Comparison of ENCODE assay signal across 8 cellular contexts in genomic region chr2:73235315-73236028, GRCh38. TPM values are rescaled to one million over a fixed set of nuclear protein-coding genes. Genes with fewer than 3 reads are reported as not detected.
DNase-seq lines count a peak whose midpoint lies in the region; ATAC-seq and TF ChIP-seq lines count a peak whose summit lies in the region.

No MANE protein-coding gene starts in this region.

- H3K23ac ChIP-seq in mesenchymal stem cell (ENCODE audit: low read length in 2 of 2), result no peak overlapping the region

- H3K4me2 ChIP-seq in mesenchymal stem cell (ENCODE audit: low read length, poor library complexity, severe bottlenecking), result peak overlapping the region; percentile 92

- no peaks in the 10 kb centered on the region for H3K27me3 ChIP-seq in left ventricle myocardium inferior (ENCODE audit: low read depth)
- H3K27me3 ChIP-seq in mesenchymal stem cell (ENCODE audit: control insufficient read depth in 1 of 2, insufficient read depth in 1 of 2, low read length in 2 of 2), result no peaks in the 10 kb centered on the region

- H3K9ac ChIP-seq in mesenchymal stem cell (ENCODE audit: low read length), result peak overlapping the region; percentile 96

- H3K4ac ChIP-seq in mesenchymal stem cell (ENCODE audit: low read depth in 1 of 2, low read length in 2 of 2), result peak overlapping the region in 1 of 2 experiments; percentile 28

- no peak overlapping the region for H2AFZ ChIP-seq in mesenchymal stem cell (ENCODE audit: low read depth, low read length)

- H2AK5ac ChIP-seq in mesenchymal stem cell (ENCODE audit: low read length, severe bottlenecking), result no peak overlapping the region

- H3K36me3 ChIP-seq in left ventricle myocardium inferior (peaks cover 18% of the 10 kb centered on the region), mesenchymal stem cell (ENCODE audit: control insufficient read depth in 1 of 2, insufficient read depth in 2 of 2, low read depth in 1 of 2, low read length in 2 of 2) (peaks cover 4 to 13% of the 10 kb centered on the region in 2 experiments)

- H3K14ac ChIP-seq in mesenchymal stem cell (ENCODE audit: low read length in 2 of 2), result peak overlapping the region in 1 of 2 experiments; percentile 2

- H3K4me1 ChIP-seq in left ventricle myocardium inferior, result peaks cover 81% of the 10 kb centered on the region
- peaks cover 16% of the 10 kb centered on the region for H3K4me1 ChIP-seq in mesenchymal stem cell (ENCODE audit: control insufficient read depth, insufficient read depth, low read depth, low read length)

- 83% methylated on average over 11 of the region's 11 CpGs for WGBS in mesenchymal stem cell

- H2BK5ac ChIP-seq in mesenchymal stem cell (ENCODE audit: low read depth, low read length, poor library complexity, severe bottlenecking), result no peak overlapping the region

- no peak overlapping the region for H4K8ac ChIP-seq in mesenchymal stem cell (ENCODE audit: low read length)

- no peak for TF ChIP-seq CTCF in left ventricle myocardium inferior (IDR thresholded peaks at IDR 0.05; ENCODE audit: borderline replicate concordance)
- no peak for TF ChIP-seq CTCF in astrocyte of the spinal cord (IDR thresholded peaks at IDR 0.05; ENCODE audit: low read depth, low read length)

- H4K91ac ChIP-seq in mesenchymal stem cell (ENCODE audit: low read length), result no peak overlapping the region

- no peak overlapping the region for H3K18ac ChIP-seq in mesenchymal stem cell (ENCODE audit: low read depth in 1 of 2, low read length in 2 of 2)

- H3K79me1 ChIP-seq in mesenchymal stem cell (replicated peaks; ENCODE audit: low read length, poor library complexity, severe bottlenecking), result peaks cover 17% of the 10 kb centered on the region

- H2BK120ac ChIP-seq in mesenchymal stem cell (ENCODE audit: low read depth, low read length), result no peak overlapping the region

- H3K27ac ChIP-seq in left ventricle myocardium inferior (replicated peaks), result peak overlapping the region; percentile 97
- no peak overlapping the region for H3K27ac ChIP-seq in mesenchymal stem cell (ENCODE audit: low read length, poor library complexity, severe bottlenecking)

- no peak overlapping the region for H2BK12ac ChIP-seq in mesenchymal stem cell (ENCODE audit: low read length in 2 of 2)

- no peak overlapping the region for H2BK15ac ChIP-seq in mesenchymal stem cell (ENCODE audit: low read depth, poor library complexity, severe bottlenecking)

- intact Hi-C loops in left ventricle myocardium inferior (cut with micrococcal nuclease) (no loop called here), left ventricle myocardium superior (cut with micrococcal nuclease) (no loop called here)

- in situ Hi-C loops in astrocyte of the spinal cord (cut with HindIII; ENCODE audit: low sequenced_read_pairs), result no loop called here

- H3K4me3 ChIP-seq in left ventricle myocardium inferior (peak overlapping the region; percentile 91), astrocyte of the spinal cord (ENCODE audit: low read depth, low read length) (peak overlapping the region; percentile 90), mesenchymal stem cell (ENCODE audit: insufficient read depth in 1 of 2, low read depth in 1 of 2, low read length in 2 of 2) (peak overlapping the region; percentile 84 to 89)

- DNase-seq in left ventricle myocardium inferior (no peak), left ventricle myocardium superior (no peak), astrocyte of the spinal cord (ENCODE audit: low read depth, low spot score) (no peak), mesenchymal stem cell (peak; percentile 14), HuH-7.5 (ENCODE audit: low spot score) (no peak), dedifferentiated amniotic fluid mesenchymal stem cell (ENCODE audit: extremely low spot score) (no peak), GM19238 (ENCODE audit: insufficient read length, low spot score) (no peak)

- no peak for ATAC-seq in left ventricle myocardium superior
- ATAC-seq in GM19455 (IDR thresholded peaks at IDR 0.05; ENCODE audit: unreplicated experiment), result no peak

- H3K9me3 ChIP-seq in left ventricle myocardium inferior (replicated peaks), result no peaks in the 10 kb centered on the region
- no peaks in the 10 kb centered on the region for H3K9me3 ChIP-seq in mesenchymal stem cell (ENCODE audit: control insufficient read depth, low read length)

RNA-seq across cellular contexts. Expression of gene CCT7, which starts 1.4 kb away (rescaled TPM):
- total RNA-seq in left ventricle myocardium inferior (197 TPM), left ventricle myocardium superior (216 TPM)
- 270 TPM for polyA plus RNA-seq in mesenchymal stem cell (2013, experiment 1 of 2)
- polyA plus RNA-seq in mesenchymal stem cell (2013, experiment 2 of 2), result 269 TPM

RNA-seq across cellular contexts. Expression of gene PRADC1, which starts 2.4 kb away (rescaled TPM):
- 97.4 TPM for total RNA-seq in left ventricle myocardium inferior
- 97.7 TPM for total RNA-seq in left ventricle myocardium superior
- polyA plus RNA-seq in mesenchymal stem cell (2013, experiment 1 of 2), result 19.4 TPM
- polyA plus RNA-seq in mesenchymal stem cell (2013, experiment 2 of 2), result 20.4 TPM

RNA-seq across cellular contexts. Expression of gene SMYD5, which starts 21.4 kb away (rescaled TPM):
- 18.2 TPM for total RNA-seq in left ventricle myocardium inferior
- total RNA-seq in left ventricle myocardium superior, result 15.4 TPM
- polyA plus RNA-seq in mesenchymal stem cell (2013, experiment 1 of 2), result 10.1 TPM
- 11.1 TPM for polyA plus RNA-seq in mesenchymal stem cell (2013, experiment 2 of 2)

RNA-seq across cellular contexts. Expression of gene NOTO, which starts 33.1 kb away (rescaled TPM):
- not detected for total RNA-seq in left ventricle myocardium inferior
- total RNA-seq in left ventricle myocardium superior, result not detected
- 0.01 TPM for polyA plus RNA-seq in mesenchymal stem cell (2013, experiment 1 of 2)
- polyA plus RNA-seq in mesenchymal stem cell (2013, experiment 2 of 2), result 0.01 TPM

RNA-seq across cellular contexts. Expression of gene FBXO41, which starts 48.8 kb away (rescaled TPM):
- total RNA-seq in left ventricle myocardium inferior (0.55 TPM), left ventricle myocardium superior (0.69 TPM)
- polyA plus RNA-seq in mesenchymal stem cell (2013, experiment 1 of 2), result 1.3 TPM
- 1.3 TPM for polyA plus RNA-seq in mesenchymal stem cell (2013, experiment 2 of 2)
